In the genomic region with DNA sequence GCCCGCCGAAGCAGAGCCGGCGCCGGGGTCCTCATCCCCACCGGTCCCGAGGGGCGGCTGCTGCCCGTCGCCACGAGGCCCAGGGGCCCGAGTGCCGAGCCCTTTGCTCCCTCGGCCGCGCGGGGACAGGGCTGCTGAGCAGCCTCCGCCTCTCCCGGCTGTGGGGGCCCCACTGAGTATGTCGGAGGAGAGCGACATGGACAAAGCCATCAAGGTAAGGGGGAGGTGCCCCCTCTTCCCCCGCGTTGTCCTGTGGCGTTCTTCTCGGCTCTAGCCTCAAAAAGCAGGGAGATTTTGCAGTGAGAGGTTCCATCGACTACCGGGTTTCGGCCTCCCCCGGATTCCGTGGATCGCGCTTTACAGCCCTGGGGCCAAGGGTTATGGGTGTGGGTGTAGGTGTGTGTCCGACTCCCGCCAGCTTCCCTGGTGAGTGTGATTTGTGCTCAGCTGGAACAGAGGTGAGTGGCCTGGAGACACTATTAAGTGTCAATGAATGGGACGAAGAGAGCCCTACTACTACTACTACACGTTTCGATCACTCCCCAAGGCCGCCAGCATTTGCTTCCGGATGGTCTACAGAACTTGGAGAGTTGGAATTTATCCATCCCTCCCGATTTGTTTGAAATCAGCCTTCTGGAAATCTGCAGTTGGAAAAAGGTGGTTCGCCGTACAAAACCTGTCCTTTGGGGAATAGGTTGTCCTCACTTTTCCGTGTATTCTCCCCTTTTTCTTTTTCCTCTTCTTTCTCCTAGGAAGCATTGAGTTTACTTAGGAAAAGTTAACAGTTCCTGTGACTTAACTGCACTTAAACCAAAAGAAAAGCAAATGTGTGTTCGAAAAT, we compare ENCODE assay signal across 8 cellular contexts. TPM values are rescaled to one million over a fixed set of nuclear protein-coding genes. Genes with fewer than 3 reads are reported as not detected.
DNase-seq lines count a peak whose midpoint lies in the region; ATAC-seq and TF ChIP-seq lines count a peak whose summit lies in the region.

No MANE protein-coding gene starts in this region.

- H3K27ac ChIP-seq in cardiac muscle cell (peak overlapping the region; percentile 99), psoas muscle (peak overlapping the region; percentile 94)

- H3K4me3 ChIP-seq in cardiac muscle cell (peak overlapping the region; percentile 84), psoas muscle (peak overlapping the region; percentile 87)

- in situ Hi-C loops in KBM-7 (cut with MboI; ENCODE audit: low pct_unique_long_range_greater_than_20kb, low sequenced_read_pairs) = loop anchor here (25.0 kb wide), 1 partner anchor 105 kb away; no protein-coding TSS in a partner anchor

- no peaks in the 10 kb centered on the region for H3K27me3 Mint-ChIP-seq in activated T-cell treated with anti-CD3 and anti-CD28 coated beads, Interleukin-2, amount 50 U/mL, for 72 hours (ENCODE audit: low read depth)

- peaks cover 69% of the 10 kb centered on the region for H3K4me1 Mint-ChIP-seq in activated T-cell treated with anti-CD3 and anti-CD28 coated beads, Interleukin-2, amount 50 U/mL, for 72 hours (ENCODE audit: low read depth)

- no peaks in the 10 kb centered on the region for H3K9me3 Mint-ChIP-seq in activated T-cell treated with anti-CD3 and anti-CD28 coated beads, Interleukin-2, amount 50 U/mL, for 72 hours

- peaks cover 3% of the 10 kb centered on the region for H3K36me3 ChIP-seq in cardiac muscle cell
- H3K36me3 ChIP-seq in psoas muscle (ENCODE audit: insufficient read depth in 1 of 2, low read depth in 1 of 2) = peaks cover 5 to 20% of the 10 kb centered on the region in 2 donors

- H3K27ac Mint-ChIP-seq in activated T-cell treated with anti-CD3 and anti-CD28 coated beads, Interleukin-2, amount 50 U/mL, for 72 hours = peak overlapping the region; percentile 97

- peaks cover 12 to 22% of the 10 kb centered on the region in 2 donors for H3K36me3 Mint-ChIP-seq in activated T-cell treated with anti-CD3 and anti-CD28 coated beads, Interleukin-2, amount 50 U/mL, for 72 hours (ENCODE audit: insufficient read depth in 2 of 2)

- H3K4me3 Mint-ChIP-seq in activated T-cell treated with anti-CD3 and anti-CD28 coated beads, Interleukin-2, amount 50 U/mL, for 72 hours = peak overlapping the region; percentile 93 to 95

- WGBS in psoas muscle, 3 donors = 2 to 3% (median 3%) methylated on average over 42 to 44 of the region's 44 CpGs

- H3K9me3 ChIP-seq in cardiac muscle cell (ENCODE audit: low read depth) = no peaks in the 10 kb centered on the region
- no peaks in the 10 kb centered on the region for H3K9me3 ChIP-seq in psoas muscle

- intact Hi-C loops in psoas muscle (cut with DNase I) = no loop called here

- peaks cover 16% of the 10 kb centered on the region for H3K4me1 ChIP-seq in cardiac muscle cell (ENCODE audit: low read depth)
- H3K4me1 ChIP-seq in psoas muscle = peaks cover 31% of the 10 kb centered on the region

- DNase-seq in D341Med (ENCODE audit: low spot score) (peak; percentile 85), KBM-7 (peak; percentile 46), cardiac muscle cell (ENCODE audit: low read depth in 1 of 2, low spot score in 1 of 2) (peak; percentile 17 to 43), psoas muscle (no peak), NCI-H345 (lab: John Stamatoyannopoulos, UW) (no peak)
- DNase-seq in activated T-cell treated with anti-CD3 and anti-CD28 coated beads, Interleukin-2, amount 50 U/mL, for 72 hours = peak in 1 of 2 donors; percentile 45

- ATAC-seq in GM21529 (IDR thresholded peaks at IDR 0.05; ENCODE audit: unreplicated experiment) = peak; percentile 26
- ATAC-seq in activated T-cell treated with anti-CD3 and anti-CD28 coated beads, Interleukin-2, amount 50 U/mL, for 72 hours (replicated peaks in 1 of 2) = peak; percentile 29 to 32
- peak; percentile 21 to 36 (median 32) for ATAC-seq in psoas muscle
- no peak for ATAC-seq in GM19324 (IDR thresholded peaks at IDR 0.05; ENCODE audit: low FRiP score, unreplicated experiment)

- H3K27me3 ChIP-seq in cardiac muscle cell (no peaks in the 10 kb centered on the region), psoas muscle (ENCODE audit: insufficient read depth in 3 of 3, low read length in 2 of 3) (no peaks in the 10 kb centered on the region)

- TF ChIP-seq CTCF in cardiac muscle cell (IDR thresholded peaks at IDR 0.05; ENCODE audit: low read depth, low read length) = no peak
- no peak for TF ChIP-seq CTCF in psoas muscle (IDR thresholded peaks at IDR 0.05)

RNA-seq across cellular contexts. Expression of a gene that starts 0.7 kb away (rescaled TPM):
- 10 to 100 TPM; 52.3 to 56.5 TPM for total RNA-seq in activated T-cell treated with anti-CD3 and anti-CD28 coated beads, Interleukin-2, amount 50 U/mL, for 72 hours
- total RNA-seq in cardiac muscle cell (81.0 and 92.9 TPM in 2 replicates), psoas muscle (10 to 100 TPM; 23.9 to 36.0 (median 31.0) TPM)
- polyA plus RNA-seq in cardiac muscle cell (64.3 and 81.2 TPM in 2 replicates), psoas muscle (10 to 100 TPM; 21.7 to 41.2 (median 39.8) TPM)

Comparison
In these comparisons a context has a peak if more than half of its experiments do, and no peak if none do; other contexts are left out.
1. DNase-seq: peak in D341Med (single experiment), KBM-7 (single experiment) and cardiac muscle cell (2 of 2); none in psoas muscle (0 of 2) and NCI-H345 (single experiment).